ENCODE assay signal across 4 cellular contexts in genomic region chr1:61506944-61507343, GRCh38.
"Had no signal": no experiment of that assay in that cellular context is flagged by ENCODE, and none has a peak within 500 bp of the region (broad histone marks: within the 10 kb centered on the region; RNA-seq: fewer than 3 reads in every experiment).

No MANE protein-coding gene starts in this region.

- DNase-seq: H9, HCEC 1CT, IMR-90 had no signal

- H3K9me3 Mint-ChIP-seq: GM23338 had no signal

- ATAC-seq: GM23338 had no signal

- H3K4me3 Mint-ChIP-seq: GM23338, H9 had no signal

- H3K27ac Mint-ChIP-seq: GM23338, H9 had no signal

- H3K4me3 ChIP-seq: GM23338 had no signal
